Comparison of ENCODE assay signal across 8 cellular contexts in the genomic region with DNA sequence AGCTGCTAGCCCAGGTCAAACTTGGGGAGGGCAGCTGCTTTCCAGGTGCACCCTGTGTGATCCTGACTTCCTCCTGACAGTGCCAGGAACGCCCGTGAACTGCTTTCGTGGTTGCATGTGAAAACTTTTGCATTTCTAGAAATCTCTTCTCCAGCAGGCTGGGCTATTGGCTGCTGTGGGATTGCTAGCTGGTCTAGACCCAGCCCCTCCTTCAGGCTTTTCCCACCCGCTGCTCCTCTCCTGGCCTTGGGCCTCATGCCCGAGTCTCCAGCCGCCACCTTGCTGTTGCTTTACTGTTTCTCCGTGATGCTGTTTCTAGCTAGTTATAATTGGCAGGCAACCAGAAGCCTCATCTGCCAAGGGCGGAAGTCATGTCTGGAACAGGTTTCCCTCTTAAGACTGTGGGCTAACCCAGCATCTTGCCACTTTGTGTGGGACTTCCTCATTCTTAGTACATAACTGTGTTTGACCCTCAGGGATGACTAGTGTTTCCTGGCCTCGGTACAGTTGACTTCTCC. TPM values are rescaled to one million over a fixed set of nuclear protein-coding genes. Genes with fewer than 3 reads are reported as not detected.
A peak's percentile ranks its signal among the peaks of the same experiment; 100 is the strongest.
DNase-seq lines count a peak whose midpoint lies in the region; ATAC-seq, FAIRE-seq and TF ChIP-seq lines count a peak whose summit lies in the region.

No MANE protein-coding gene starts in this region.

- 15 to 16% methylated on average over 4 to 9 of the region's 9 CpGs for WGBS in transverse colon (ENCODE audit: low coverage in 1 of 2), 2 donors

- peak; percentile 90 for FAIRE-seq in HTR-8/SVneo (lab: Jason Lieb, UNC)

- H3K36me3 ChIP-seq in transverse colon, result no peaks in the 10 kb centered on the region

- peaks cover 37% of the 10 kb centered on the region for H3K4me1 Mint-ChIP-seq in memory B cell

- peak overlapping the region; percentile 58 to 69 (median 60) for H3K27ac ChIP-seq in transverse colon

- H3K27me3 ChIP-seq in transverse colon, result no peaks in the 10 kb centered on the region

- H3K27ac Mint-ChIP-seq in memory B cell, result peak overlapping the region; percentile 82

- no peaks in the 10 kb centered on the region for H3K9me3 ChIP-seq in transverse colon

- TF ChIP-seq CTCF in transverse colon (IDR thresholded peaks at IDR 0.05), result no peak

- no peaks in the 10 kb centered on the region for H3K9me3 Mint-ChIP-seq in memory B cell

- TF ChIP-seq POLR2A in transverse colon (IDR thresholded peaks at IDR 0.05), result no peak

- H3K36me3 Mint-ChIP-seq in memory B cell, result no peaks in the 10 kb centered on the region

- DNase-seq in DMS 273 treated with DMSO at 0.1 percent for 48 hours (lab: John Stamatoyannopoulos, UW) (peak; percentile 38), HTR-8/SVneo (ENCODE audit: insufficient read length, low spot score) (peak; percentile 48), T-helper 9 cell (peak; percentile 51), cerebellar cortex (ENCODE audit: low spot score) (peak; percentile 63), memory B cell (ENCODE audit: low spot score in 2 of 2) (peak; percentile 45 to 47), transverse colon (peak; percentile 69)

- TF ChIP-seq EP300 in transverse colon (IDR thresholded peaks at IDR 0.05; ENCODE audit: low read depth), result no peak

- ATAC-seq in GM21367 (IDR thresholded peaks at IDR 0.05; ENCODE audit: unreplicated experiment) (peak; percentile 76), memory B cell (ENCODE audit: low read depth) (peak; percentile 92), HG02571 (IDR thresholded peaks at IDR 0.05; ENCODE audit: unreplicated experiment) (no peak)

- in situ Hi-C loops in transverse colon (cut with MboI; ENCODE audit: low pct_ligation_motif_present in 1 of 4, low pct_unique_long_range_greater_than_20kb in 1 of 4, low sequenced_read_pairs in 3 of 4), result no loop called here

- H3K27me3 Mint-ChIP-seq in memory B cell, result no peaks in the 10 kb centered on the region

- H3K4me3 ChIP-seq in transverse colon, result peak overlapping the region in 1 of 4 donors; percentile 21

- H3K4me1 ChIP-seq in transverse colon, result peaks cover 0 to 20% (median 7%) of the 10 kb centered on the region in 4 donors

- intact Hi-C loops in transverse colon (cut with DNase I; ENCODE audit: low total_unique reads), result no loop called here

- peak overlapping the region; percentile 84 for H3K4me3 Mint-ChIP-seq in memory B cell

RNA-seq across cellular contexts. Expression of a gene that starts 27.0 kb away (rescaled TPM):
- 100 to 1,000 TPM in 3 of 4 donors, 10 to 100 TPM in 1; 29.9 to 237 (median 124) TPM for total RNA-seq in transverse colon
